ENCODE assay signal across 1 cellular context in the genomic region with DNA sequence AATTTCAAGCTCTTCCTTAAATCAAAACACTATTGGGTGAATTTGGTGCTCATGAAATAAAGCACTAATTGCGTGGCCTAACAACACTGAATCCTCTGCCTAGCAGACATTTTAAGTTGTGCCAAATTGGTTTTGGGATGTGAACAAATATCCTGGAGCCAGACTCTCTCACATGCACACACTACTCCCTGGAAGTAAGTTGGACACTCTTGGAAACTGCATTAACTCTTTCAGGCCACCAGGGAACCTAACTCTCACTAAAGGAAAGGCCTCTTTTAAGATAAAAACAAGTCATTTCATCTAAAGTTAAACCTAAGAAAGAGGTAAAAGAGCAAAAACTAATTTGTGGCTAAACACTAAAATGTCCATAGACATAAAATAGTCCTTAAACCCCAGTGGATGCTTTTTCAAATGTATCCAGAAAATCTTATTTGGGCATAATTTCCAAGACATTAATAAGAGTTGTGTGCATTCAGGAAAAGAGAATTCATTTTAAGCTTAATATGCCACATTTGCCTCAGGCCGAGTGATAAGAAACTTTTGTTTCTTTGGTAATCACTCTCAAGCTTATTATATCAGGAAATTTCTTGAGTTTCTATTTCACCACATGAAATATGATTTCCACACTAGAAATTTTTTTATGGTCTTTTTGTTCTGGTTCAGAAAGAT.
TF ChIP-seq lines count a peak whose summit lies in the region.

No MANE protein-coding gene starts in this region.

TF ChIP-seq in HCT116, 20 proteins besides CTCF, POLR2A, EP300 and RAD21 (continued from another document):
- TF ChIP-seq SIN3A (IDR thresholded peaks at IDR 0.05; ENCODE audit: low read depth), result no peak
- TF ChIP-seq, protein P1, sequence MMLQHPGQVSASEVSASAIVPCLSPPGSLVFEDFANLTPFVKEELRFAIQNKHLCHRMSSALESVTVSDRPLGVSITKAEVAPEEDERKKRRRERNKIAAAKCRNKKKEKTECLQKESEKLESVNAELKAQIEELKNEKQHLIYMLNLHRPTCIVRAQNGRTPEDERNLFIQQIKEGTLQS (IDR thresholded peaks at IDR 0.05), result no peak
